In the genomic region with DNA sequence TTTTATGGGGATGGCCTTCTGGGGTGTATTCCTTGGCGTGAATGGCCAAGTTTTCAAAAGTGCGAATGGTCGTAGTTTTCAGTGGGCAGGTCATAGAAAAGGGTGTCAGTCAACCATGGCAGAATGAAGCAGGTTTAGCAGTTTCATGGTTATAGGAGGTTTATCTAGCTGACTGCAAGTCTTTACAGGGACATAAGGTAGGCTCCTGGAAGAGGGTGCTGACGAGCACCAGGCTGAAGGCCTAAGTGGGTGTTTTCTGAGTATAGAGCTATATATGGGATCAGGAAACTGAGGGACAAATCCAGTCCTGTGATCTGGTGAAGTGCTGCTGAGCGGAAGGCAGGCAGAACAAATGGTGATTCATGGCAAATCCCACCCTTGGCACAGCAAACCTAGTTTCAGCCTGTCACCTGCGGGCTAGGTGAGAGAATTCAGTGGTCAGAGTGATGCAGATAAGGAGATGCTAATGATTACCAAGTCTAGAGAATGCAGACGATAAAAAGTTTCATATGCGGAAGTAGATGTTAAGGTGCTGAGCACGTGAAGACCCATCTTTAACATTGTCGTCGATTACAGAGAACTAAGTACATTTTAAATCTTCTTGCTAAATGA, we compare ENCODE assay signal across 26 cellular contexts. TPM values are rescaled to one million over a fixed set of nuclear protein-coding genes. Genes with fewer than 3 reads are reported as not detected.
DNase-seq lines count a peak whose midpoint lies in the region; ATAC-seq and TF ChIP-seq lines count a peak whose summit lies in the region.
"Had no signal": no experiment of that assay in that cellular context is flagged by ENCODE, and none has a peak within 500 bp of the region (broad histone marks: within the 10 kb centered on the region; RNA-seq: fewer than 3 reads in every experiment).

No MANE protein-coding gene starts in this region.

- ATAC-seq in HG03175 (IDR thresholded peaks at IDR 0.05; ENCODE audit: unreplicated experiment), result no peak

- H3K27me3 ChIP-seq in A673 (replicated peaks; ENCODE audit: insufficient read depth, low read depth, low read length, poor library complexity) (no peaks in the 10 kb centered on the region), esophagus squamous epithelium (no peaks in the 10 kb centered on the region), testis (no peaks in the 10 kb centered on the region)
- H3K27me3 ChIP-seq: MG63 had no signal

- WGBS in esophagus squamous epithelium, 2 donors, result 86 to 91% methylated on average over 11 of the region's 11 CpGs
- WGBS in testis, 2 donors, result 93 to 94% methylated on average over 11 of the region's 11 CpGs

- CTCF ChIA-PET in A673 (lab: Charles Lee), result no interaction called here
- CTCF ChIA-PET in Calu3 (lab: Charles Lee), result interaction anchor here (0.8 to 2.0 kb wide), 7 partner anchors 25 to 137 kb away, joined by 3 to 14 read pairs (median 6); a partner anchor contains a TSS

- BruUV-seq in A673 (replicated peaks; lab: Mats Ljungman, UMichigan) (no TSS peak), Calu3 (replicated peaks; lab: Mats Ljungman, UMichigan) (no TSS peak)

- H3K4me3 ChIP-seq in A673 (ENCODE audit: low read depth, low read length, poor library complexity, severe bottlenecking), result no peak overlapping the region
- H3K4me3 ChIP-seq in esophagus squamous epithelium, result no peak overlapping the region
- H3K4me3 ChIP-seq in testis, result no peak overlapping the region
- H3K4me3 ChIP-seq: HAP-1, MG63 had no signal

- H3K4me1 Mint-ChIP-seq in Calu3 (ENCODE audit: low read depth, unreplicated experiment), result peaks cover 81% of the 10 kb centered on the region
- H3K4me1 Mint-ChIP-seq: B cell had no signal

- peaks cover 70% of the 10 kb centered on the region for H3K36me3 ChIP-seq in A673 (ENCODE audit: insufficient read depth, low read length, poor library complexity, severe bottlenecking)
- peaks cover 0 to 24% (median 0%) of the 10 kb centered on the region in 3 donors for H3K36me3 ChIP-seq in esophagus squamous epithelium
- H3K36me3 ChIP-seq in testis (ENCODE audit: low read depth, missing control alignments), result no peaks in the 10 kb centered on the region
- H3K36me3 ChIP-seq: HAP-1 had no signal

- H3K27ac ChIP-seq in A673 (ENCODE audit: low read depth, low read length, poor library complexity, severe bottlenecking) (peak overlapping the region; percentile 41), esophagus squamous epithelium (peak overlapping the region in 3 of 4 donors; percentile 2 to 67 (median 62)), testis (no peak overlapping the region)
- H3K27ac ChIP-seq: C4-2B, RWPE1 had no signal

- H3K9me3 ChIP-seq in A673 (ENCODE audit: low read depth, low read length, poor library complexity, severe bottlenecking) (peaks cover 14% of the 10 kb centered on the region), esophagus squamous epithelium (no peaks in the 10 kb centered on the region), testis (no peaks in the 10 kb centered on the region)
- H3K9me3 ChIP-seq: HAP-1, MG63 had no signal

- H3K36me3 Mint-ChIP-seq in Calu3 (ENCODE audit: insufficient read depth, unreplicated experiment), result peaks cover 68% of the 10 kb centered on the region

- no peaks in the 10 kb centered on the region for H3K9me3 Mint-ChIP-seq in Calu3 (ENCODE audit: low read depth, unreplicated experiment)
- H3K9me3 Mint-ChIP-seq: HFFc6 had no signal

- POLR2A ChIA-PET in A673 (lab: Charles Lee; ENCODE audit: low non-redundant PET), result no interaction called here

- no peak for DNase-seq in A673 (ENCODE audit: low spot score)
- DNase-seq in Calu3, result peak; percentile 92
- DNase-seq in NCI-H82 treated with DMSO at 0.1 percent for 48 hours (lab: John Stamatoyannopoulos, UW; ENCODE audit: unreplicated experiment), result peak; percentile 19
- DNase-seq in esophagus squamous epithelium (lab: John Stamatoyannopoulos, UW), result no peak
- no peak for DNase-seq in testis
- no peak for DNase-seq in inferior parietal cortex (ENCODE audit: extremely low spot score)
- no peak for DNase-seq in NCI-H1930 (lab: John Stamatoyannopoulos, UW)
- DNase-seq: CD8-positive, alpha-beta memory T cell; DMS153; DND-41; HFFc6; IMR-90; KG1; MG63; NCI-H1105 treated with DMSO at 0.1 percent for 48 hours; NCI-H146; NCI-H2029; NCI-H446; NCI-H524 treated with DMSO at 0.1 percent for 48 hours; NCI-H774; SHP77 had no signal

- peak overlapping the region; percentile 99 for H3K27ac Mint-ChIP-seq in Calu3 (ENCODE audit: unreplicated experiment)
- H3K27ac Mint-ChIP-seq: B cell, HFFc6 had no signal

- H3K27me3 Mint-ChIP-seq in Calu3 (ENCODE audit: unreplicated experiment), result no peaks in the 10 kb centered on the region
- H3K27me3 Mint-ChIP-seq: B cell; CD8-positive, alpha-beta memory T cell had no signal

- TF ChIP-seq CTCF in A673 (conservative IDR thresholded peaks at IDR 0.05; ENCODE audit: low read depth, low read length) (no peak), Calu3 (IDR thresholded peaks at IDR 0.05; ENCODE audit: unreplicated experiment) (no peak), esophagus squamous epithelium (IDR thresholded peaks at IDR 0.05) (no peak), testis (IDR thresholded peaks at IDR 0.05) (no peak)

- H3K4me3 Mint-ChIP-seq in Calu3 (ENCODE audit: low read depth, unreplicated experiment), result peak overlapping the region; percentile 46
- H3K4me3 Mint-ChIP-seq: B cell; CD8-positive, alpha-beta memory T cell; HFFc6 had no signal

- H3K4me1 ChIP-seq in A673 (ENCODE audit: insufficient read depth, low read length, poor library complexity, severe bottlenecking) (peaks cover 42% of the 10 kb centered on the region), esophagus squamous epithelium (peaks cover 0 to 34% (median 0%) of the 10 kb centered on the region in 3 donors), testis (no peaks in the 10 kb centered on the region)

- intact Hi-C loops in A673 (cut with micrococcal nuclease; ENCODE audit: unreplicated experiment), result no loop called here
- intact Hi-C loops in Calu3 (cut with micrococcal nuclease; ENCODE audit: unreplicated experiment), result loop anchor here (2.0 to 5.0 kb wide), 3 partner anchors 44 to 188 kb away; no protein-coding TSS in a partner anchor
- intact Hi-C loops in esophagus squamous epithelium (cut with DNase I), result no loop called here
- intact Hi-C loops in testis (cut with DNase I; ENCODE audit: low total_unique reads), result no loop called here

- TF ChIP-seq POLR2A in esophagus squamous epithelium (IDR thresholded peaks at IDR 0.05) (no peak), testis (IDR thresholded peaks at IDR 0.05) (no peak)

RNA-seq across cellular contexts. Expression of a gene that starts 46.5 kb away (rescaled TPM):
- total RNA-seq in A673 (2021) (207 and 233 TPM in 2 replicates), Calu3 (2022) (186 and 239 TPM in 2 replicates), esophagus squamous epithelium (10 to 100 TPM; 30.7 to 44.5 (median 32.1) TPM), testis (1 to 10 TPM; 1.7 to 3.2 TPM)
- polyA plus RNA-seq in testis (ENCODE audit: insufficient read depth, low read depth, low replicate concordance), result 2.1 TPM

Comparison
In these comparisons a context has a peak if more than half of its experiments do, and no peak if none do; other contexts are left out.
1. DNase-seq: peak in Calu3 (single experiment) and NCI-H82 treated with DMSO at 0.1 percent for 48 hours (single experiment); none in A673 (single experiment), esophagus squamous epithelium (single experiment), testis (single experiment), inferior parietal cortex (single experiment) and NCI-H1930 (0 of 2).
2. H3K27ac ChIP-seq: peak in A673 (single experiment) and esophagus squamous epithelium (3 of 4); none in testis (0 of 2).
3. RNA of a gene that starts 46.5 kb away (total RNA-seq): 207 to 233 TPM in A673, 186 to 239 TPM in Calu3 and 30.7 to 44.5 TPM in esophagus squamous epithelium; 1.7 to 3.2 TPM in testis; every median in the first group is over 4 times any median in the second.